In genomic region chr11:9853929-9854557, GRCh38 we compare ENCODE assay signal across 29 cellular contexts.
DNase-seq lines count a peak whose midpoint lies in the region; ATAC-seq and TF ChIP-seq lines count a peak whose summit lies in the region.
"Had no signal": no experiment of that assay in that cellular context is flagged by ENCODE, and none has a peak within 500 bp of the region (broad histone marks: within the 10 kb centered on the region; RNA-seq: fewer than 3 reads in every experiment).

No MANE protein-coding gene starts in this region.

- H3K4me1 Mint-ChIP-seq in activated CD8-positive, alpha-beta T cell treated with anti-CD3 and anti-CD28 coated beads, Interleukin-2, amount 10 ng/mL, durations not matched to agents 7 days and 5 days (ENCODE audit: low read depth) = peaks cover 12% of the 10 kb centered on the region
- H3K4me1 Mint-ChIP-seq: stimulated activated effector memory CD8-positive, alpha-beta T cell treated with anti-CD3 and anti-CD28 coated beads, Interleukin-12 subunit alpha, Interleukin-12 subunit beta, amount 100 ng/mL, for 72 hours had no signal

- no peaks in the 10 kb centered on the region for H3K27me3 ChIP-seq in GM23248 (replicated peaks; ENCODE audit: insufficient read depth)
- H3K27me3 ChIP-seq in A673 (replicated peaks; ENCODE audit: insufficient read depth, low read depth, low read length, poor library complexity) = no peaks in the 10 kb centered on the region
- H3K27me3 ChIP-seq: body of pancreas, esophagus muscularis mucosa, Peyer's patch, SJCRH30 had no signal

- no peaks in the 10 kb centered on the region for H4K20me1 ChIP-seq in GM23248 (ENCODE audit: insufficient read depth)

- H3F3A ChIP-seq in GM23248 (ENCODE audit: insufficient read depth) = peaks cover 65% of the 10 kb centered on the region

- CTCF ChIA-PET in activated CD8-positive, alpha-beta T cell treated with anti-CD3 and anti-CD28 coated beads, Interleukin-2, amount 10 ng/mL, durations not matched to agents 7 days and 5 days (lab: Charles Lee) = interaction anchor here (1.5 kb wide), 1 partner anchor 96 kb away, joined by 4 read pairs; no protein-coding TSS in a partner anchor
- CTCF ChIA-PET in A673 (lab: Charles Lee) = no interaction called here

- 77 to 92% methylated on average over 1 of the region's 1 CpG for WGBS in GM23248 (ENCODE audit: low coverage in 1 of 2, low lambda C conversion rate in 2 of 2, missing lambda C conversion rate in 2 of 2), 2 experiments

- H3K4me1 ChIP-seq in GM23248 (ENCODE audit: insufficient read depth) = peaks cover 75% of the 10 kb centered on the region
- peaks cover 14% of the 10 kb centered on the region for H3K4me1 ChIP-seq in A673 (ENCODE audit: insufficient read depth, low read length, poor library complexity, severe bottlenecking)
- H3K4me1 ChIP-seq: Peyer's patch had no signal

- TF ChIP-seq CTCF in 22Rv1 (IDR thresholded peaks at IDR 0.05) (no peak), A673 (conservative IDR thresholded peaks at IDR 0.05; ENCODE audit: low read depth, low read length) (no peak)

- ATAC-seq in left lobe of liver = peak; percentile 80
- no peak for ATAC-seq in activated CD8-positive, alpha-beta T cell treated with anti-CD3 and anti-CD28 coated beads, Interleukin-2, amount 10 ng/mL, durations not matched to agents 7 days and 5 days
- ATAC-seq: body of pancreas had no signal

- H2AFZ ChIP-seq in GM23248 = no peak overlapping the region

- H3K36me3 ChIP-seq in GM23248 (ENCODE audit: low read depth) (peaks cover 9% of the 10 kb centered on the region; the same call in 1 of the 2 replicates), A673 (ENCODE audit: insufficient read depth, low read length, poor library complexity, severe bottlenecking) (no peaks in the 10 kb centered on the region)

- no TSS peak for BruUV-seq in A673 (replicated peaks; lab: Mats Ljungman, UMichigan)

- POLR2A ChIA-PET in activated CD8-positive, alpha-beta T cell treated with anti-CD3 and anti-CD28 coated beads, Interleukin-2, amount 10 ng/mL, durations not matched to agents 7 days and 5 days (lab: Charles Lee) = no interaction called here
- POLR2A ChIA-PET in A673 (lab: Charles Lee; ENCODE audit: low non-redundant PET) = no interaction called here

- DNase-seq in GM23248 (peak; percentile 22), dedifferentiated amniotic fluid mesenchymal stem cell (ENCODE audit: extremely low spot score) (peak; percentile 46), left lobe of liver (ENCODE audit: low spot score) (no peak), A673 (ENCODE audit: low spot score) (no peak), A172 (ENCODE audit: low spot score) (no peak), NCI-H748 (lab: John Stamatoyannopoulos, UW; ENCODE audit: unreplicated experiment) (no peak)
- no peak for DNase-seq in activated CD8-positive, alpha-beta T cell treated with anti-CD3 and anti-CD28 coated beads, Interleukin-2, amount 10 ng/mL, durations not matched to agents 7 days and 5 days
- DNase-seq: activated CD4-positive, alpha-beta T cell treated with anti-CD3 and anti-CD28 coated beads for 1 hour; activated CD8-positive, alpha-beta memory T cell treated with anti-CD3 and anti-CD28 coated beads for 24 hours; activated gamma-delta T cell; activated T-cell treated with anti-CD3 and anti-CD28 coated beads, Interleukin-2, amount 50 U/mL, for 1 hour; CD4-positive, CD25-positive, alpha-beta regulatory T cell; endodermal cell; GDM1; glutamatergic neuron; Karpas-422; mesendoderm; NCI-H146; NCI-H510A treated with DMSO at 0.1 percent for 48 hours; NK-92 treated with Interleukin-12 subunit alpha and Interleukin-12 subunit beta, amount 100 ng/mL, for 24 hours; Peyer's patch; SJCRH30; small intestine; stimulated activated CD4-positive, alpha-beta T cell treated with anti-CD3 and anti-CD28 coated beads, Interleukin-2, amount 100 ng/mL, for 48 hours; T-helper 1 cell had no signal

- H3K9me3 ChIP-seq in GM23248 (ENCODE audit: low read depth) (no peaks in the 10 kb centered on the region), A673 (ENCODE audit: low read depth, low read length, poor library complexity, severe bottlenecking) (no peaks in the 10 kb centered on the region)
- H3K9me3 ChIP-seq: body of pancreas, esophagus muscularis mucosa, Peyer's patch, SJCRH30 had no signal

- H3K4me3 ChIP-seq in GM23248 = no peak overlapping the region
- H3K4me3 ChIP-seq in A673 (ENCODE audit: low read depth, low read length, poor library complexity, severe bottlenecking) = no peak overlapping the region
- H3K4me3 ChIP-seq: body of pancreas, esophagus muscularis mucosa, Peyer's patch, SJCRH30 had no signal

- no peak overlapping the region for H3K4me2 ChIP-seq in GM23248 (ENCODE audit: unreplicated experiment)

- no peak overlapping the region for H3K4me3 Mint-ChIP-seq in activated CD8-positive, alpha-beta T cell treated with anti-CD3 and anti-CD28 coated beads, Interleukin-2, amount 10 ng/mL, durations not matched to agents 7 days and 5 days
- H3K4me3 Mint-ChIP-seq: CD4-positive, CD25-positive, alpha-beta regulatory T cell; endodermal cell; stimulated activated effector memory CD8-positive, alpha-beta T cell treated with anti-CD3 and anti-CD28 coated beads, Interleukin-12 subunit alpha, Interleukin-12 subunit beta, amount 100 ng/mL, for 72 hours had no signal

- H3K27ac Mint-ChIP-seq in activated CD8-positive, alpha-beta T cell treated with anti-CD3 and anti-CD28 coated beads, Interleukin-2, amount 10 ng/mL, durations not matched to agents 7 days and 5 days = no peak overlapping the region
- H3K27ac Mint-ChIP-seq: CD4-positive, CD25-positive, alpha-beta regulatory T cell; endodermal cell; stimulated activated effector memory CD8-positive, alpha-beta T cell treated with anti-CD3 and anti-CD28 coated beads, Interleukin-12 subunit alpha, Interleukin-12 subunit beta, amount 100 ng/mL, for 72 hours had no signal

- intact Hi-C loops in A673 (cut with micrococcal nuclease; ENCODE audit: unreplicated experiment) = no loop called here

- H3K27ac ChIP-seq in 22Rv1 = peak overlapping the region; percentile 23; the same call in 1 of the 2 replicates
- peak overlapping the region; percentile 97 for H3K27ac ChIP-seq in GM23248
- H3K27ac ChIP-seq in A673 (ENCODE audit: low read depth, low read length, poor library complexity, severe bottlenecking) = no peak overlapping the region
- H3K27ac ChIP-seq: esophagus muscularis mucosa, SJCRH30 had no signal

- H3K27me3 Mint-ChIP-seq in activated CD8-positive, alpha-beta T cell treated with anti-CD3 and anti-CD28 coated beads, Interleukin-2, amount 10 ng/mL, durations not matched to agents 7 days and 5 days (ENCODE audit: low read depth) = no peaks in the 10 kb centered on the region
- H3K27me3 Mint-ChIP-seq: CD4-positive, CD25-positive, alpha-beta regulatory T cell had no signal

- H3K9ac ChIP-seq in GM23248 = no peak overlapping the region

- in situ Hi-C loops in GM23248 (cut with MboI) = no loop called here

- H3K36me3 Mint-ChIP-seq in activated CD8-positive, alpha-beta T cell treated with anti-CD3 and anti-CD28 coated beads, Interleukin-2, amount 10 ng/mL, durations not matched to agents 7 days and 5 days (ENCODE audit: low read depth) = peaks cover 3% of the 10 kb centered on the region
- H3K36me3 Mint-ChIP-seq: stimulated activated effector memory CD8-positive, alpha-beta T cell treated with anti-CD3 and anti-CD28 coated beads, Interleukin-12 subunit alpha, Interleukin-12 subunit beta, amount 100 ng/mL, for 72 hours had no signal

- no peaks in the 10 kb centered on the region; the same call in 1 of the 2 replicates for H3K79me2 ChIP-seq in GM23248 (ENCODE audit: insufficient read depth)

- no peaks in the 10 kb centered on the region for H3K9me3 Mint-ChIP-seq in activated CD8-positive, alpha-beta T cell treated with anti-CD3 and anti-CD28 coated beads, Interleukin-2, amount 10 ng/mL, durations not matched to agents 7 days and 5 days (ENCODE audit: insufficient read depth)
- H3K9me3 Mint-ChIP-seq: CD4-positive, CD25-positive, alpha-beta regulatory T cell; endodermal cell; stimulated activated effector memory CD8-positive, alpha-beta T cell treated with anti-CD3 and anti-CD28 coated beads, Interleukin-12 subunit alpha, Interleukin-12 subunit beta, amount 100 ng/mL, for 72 hours had no signal

- no peaks in the 10 kb centered on the region for H3K9me2 ChIP-seq in GM23248 (ENCODE audit: insufficient read depth)

Comparison
In these comparisons a context has a peak if more than half of its experiments do, and no peak if none do; other contexts are left out.
1. DNase-seq: peak in GM23248 (single experiment) and dedifferentiated amniotic fluid mesenchymal stem cell (single experiment); none in left lobe of liver (single experiment), activated CD8-positive, alpha-beta T cell treated with anti-CD3 and anti-CD28 coated beads, Interleukin-2, amount 10 ng/mL, durations not matched to agents 7 days and 5 days (single experiment), A673 (single experiment), A172 (single experiment) and NCI-H748 (single experiment).